ENCODE assay signal across 24 cellular contexts in genomic region chr4:20046931-20047677, GRCh38.
DNase-seq lines count a peak whose midpoint lies in the region; ATAC-seq, FAIRE-seq and TF ChIP-seq lines count a peak whose summit lies in the region.
"Had no signal": no experiment of that assay in that cellular context is flagged by ENCODE, and none has a peak within 500 bp of the region (broad histone marks: within the 10 kb centered on the region; RNA-seq: fewer than 3 reads in every experiment).

No MANE protein-coding gene starts in this region.

- H2AFZ ChIP-seq in astrocyte (ENCODE audit: low read depth, low read length) (no peak overlapping the region), neuronal stem cell (ENCODE audit: low read length) (no peak overlapping the region)
- H2AFZ ChIP-seq: GM23338 had no signal

- no peaks in the 10 kb centered on the region for H3K79me2 ChIP-seq in astrocyte (ENCODE audit: insufficient read depth, low read length)

- no peak overlapping the region for H3K23ac ChIP-seq in neuronal stem cell (ENCODE audit: low read depth, low read length, poor library complexity)

- no peak overlapping the region for H2AK5ac ChIP-seq in neuronal stem cell (ENCODE audit: low read depth, low read length)

- H4K20me1 ChIP-seq in astrocyte (ENCODE audit: insufficient read depth, low read length) = no peaks in the 10 kb centered on the region

- H2BK120ac ChIP-seq in neuronal stem cell (ENCODE audit: low read depth, low read length) = no peak overlapping the region

- no peak overlapping the region for H4K91ac ChIP-seq in neuronal stem cell (ENCODE audit: low read depth, low read length, poor library complexity)

- ATAC-seq in HG03520 (IDR thresholded peaks at IDR 0.05; ENCODE audit: unreplicated experiment) (no peak), GM19452 (IDR thresholded peaks at IDR 0.05; ENCODE audit: unreplicated experiment) (no peak)
- ATAC-seq: GM23338, SK-N-SH treated with all-trans-retinoic acid at 6 μM for 48 hours had no signal

- no peaks in the 10 kb centered on the region for H3K36me3 Mint-ChIP-seq in astrocyte (ENCODE audit: low read depth, unreplicated experiment)
- H3K36me3 Mint-ChIP-seq in nephron (ENCODE audit: low read depth) = no peaks in the 10 kb centered on the region
- H3K36me3 Mint-ChIP-seq: IgD-negative memory B cell had no signal

- H3K4me1 ChIP-seq in astrocyte (ENCODE audit: insufficient read depth, low read length) (no peaks in the 10 kb centered on the region), neuronal stem cell (ENCODE audit: control insufficient read depth in 2 of 2, insufficient read depth in 1 of 2, low read depth in 1 of 2, low read length in 2 of 2) (no peaks in the 10 kb centered on the region)
- H3K4me1 ChIP-seq: HAP-1 had no signal

- H4K8ac ChIP-seq in neuronal stem cell (ENCODE audit: low read depth, low read length) = no peak overlapping the region

- H3K27me3 Mint-ChIP-seq in astrocyte (ENCODE audit: low read depth, unreplicated experiment) (no peaks in the 10 kb centered on the region), nephron (ENCODE audit: low read depth) (no peaks in the 10 kb centered on the region)
- H3K27me3 Mint-ChIP-seq: IgD-negative memory B cell had no signal

- no CpG with 5 or more reads among the region's 3 CpGs for WGBS in neuronal stem cell (ENCODE audit: extremely low coverage in 2 of 2, insufficient read length in 2 of 2, insufficient replicate concordance in 1 of 2), 2 donors

- no peak overlapping the region for H2BK5ac ChIP-seq in neuronal stem cell (ENCODE audit: low read length)

- H3K14ac ChIP-seq in neuronal stem cell (ENCODE audit: low read length) = no peak overlapping the region

- TF ChIP-seq CTCF in astrocyte (IDR thresholded peaks at IDR 0.05; ENCODE audit: insufficient read depth, low read depth, low read length) = no peak
- no peak for TF ChIP-seq CTCF in nephron (IDR thresholded peaks at IDR 0.05; ENCODE audit: unreplicated experiment in 3 of 3)

- no peak overlapping the region for H2BK15ac ChIP-seq in neuronal stem cell (ENCODE audit: low read length)

- H3K9me3 Mint-ChIP-seq in astrocyte (ENCODE audit: unreplicated experiment) (peaks cover 1% of the 10 kb centered on the region), nephron (no peaks in the 10 kb centered on the region)
- H3K9me3 Mint-ChIP-seq: GM23338 had no signal

- no peaks in the 10 kb centered on the region for H3K9me3 ChIP-seq in astrocyte (ENCODE audit: insufficient read depth, low read depth, low read length)
- H3K9me3 ChIP-seq in neuronal stem cell (replicated peaks in 1 of 2; ENCODE audit: control insufficient read depth in 2 of 2, insufficient read depth in 1 of 2, low read depth in 1 of 2, low read length in 2 of 2) = no peaks in the 10 kb centered on the region
- H3K9me3 ChIP-seq: HAP-1 had no signal

- no peak for FAIRE-seq in astrocyte (lab: Jason Lieb, UNC)
- FAIRE-seq in endometrium (lab: Jason Lieb, UNC) = peak; percentile 65

- H3K4me3 Mint-ChIP-seq in astrocyte (ENCODE audit: unreplicated experiment) (no peak overlapping the region), nephron (no peak overlapping the region)
- H3K4me3 Mint-ChIP-seq: GM23338, IgD-negative memory B cell had no signal

- no peaks in the 10 kb centered on the region for H3K79me1 ChIP-seq in neuronal stem cell (ENCODE audit: low read depth, low read length)

- H3K27me3 ChIP-seq in astrocyte (ENCODE audit: insufficient read depth, low read length) (no peaks in the 10 kb centered on the region), neuronal stem cell (ENCODE audit: control insufficient read depth in 3 of 3, insufficient read depth in 3 of 3, low read depth in 1 of 3, low read length in 3 of 3) (no peaks in the 10 kb centered on the region)

- no peak overlapping the region for H3K9ac ChIP-seq in astrocyte (ENCODE audit: low read length)
- H3K9ac ChIP-seq in neuronal stem cell (ENCODE audit: low read depth, low read length, poor library complexity) = no peak overlapping the region

- no peak overlapping the region for H2BK12ac ChIP-seq in neuronal stem cell (ENCODE audit: low read length)

- H3K18ac ChIP-seq in neuronal stem cell (ENCODE audit: low read length) = no peak overlapping the region

- no peak overlapping the region for H3K4me2 ChIP-seq in astrocyte (ENCODE audit: low read length)
- H3K4me2 ChIP-seq in neuronal stem cell (ENCODE audit: insufficient read depth, low read length, poor library complexity, severe bottlenecking) = no peak overlapping the region
- H3K4me2 ChIP-seq: GM23338 had no signal

- DNase-seq in EL (peak; percentile 18), astrocyte (ENCODE audit: low read depth) (peak; percentile 20), GM19240 (ENCODE audit: insufficient read length, low spot score) (no peak), neuronal stem cell (ENCODE audit: low spot score) (no peak)
- DNase-seq: AML-193; C1 segment of cervical spinal cord; GF-D8; NCI-H1105; NCI-H146; NCI-H2029 treated with DMSO at 0.1 percent for 48 hours; NCI-H345; NCI-H524; NCI-H774; NK-92 treated with Interleukin-12 subunit alpha and Interleukin-12 subunit beta, amount 100 ng/mL, for 24 hours; SIG-M5 had no signal

- H3K4ac ChIP-seq in neuronal stem cell (ENCODE audit: low read length) = no peak overlapping the region

- H3K4me3 ChIP-seq in astrocyte (ENCODE audit: insufficient read depth, low read depth, low read length) (no peak overlapping the region), neuronal stem cell (ENCODE audit: low read length in 2 of 2) (no peak overlapping the region)
- H3K4me3 ChIP-seq: GM23338, HAP-1 had no signal

- H3K4me1 Mint-ChIP-seq in astrocyte (ENCODE audit: low read depth, unreplicated experiment) (peaks cover 3% of the 10 kb centered on the region), nephron (peaks cover 36% of the 10 kb centered on the region)
- H3K4me1 Mint-ChIP-seq: IgD-negative memory B cell had no signal

- no peak overlapping the region for H3K27ac Mint-ChIP-seq in astrocyte (ENCODE audit: unreplicated experiment)
- H3K27ac Mint-ChIP-seq in nephron = peak overlapping the region in 2 of 3 experiments; percentile 31 to 45
- H3K27ac Mint-ChIP-seq: GM23338, IgD-negative memory B cell had no signal

- H3K36me3 ChIP-seq in astrocyte (ENCODE audit: insufficient read depth, low read length) (no peaks in the 10 kb centered on the region), neuronal stem cell (replicated peaks in 1 of 2; ENCODE audit: control insufficient read depth in 2 of 2, insufficient read depth in 2 of 2, low read length in 2 of 2) (no peaks in the 10 kb centered on the region)
- H3K36me3 ChIP-seq: HAP-1 had no signal

- no peak overlapping the region for H3K27ac ChIP-seq in astrocyte (ENCODE audit: low read depth, low read length)
- no peak overlapping the region for H3K27ac ChIP-seq in neuronal stem cell (replicated peaks; ENCODE audit: low read length)
- H3K27ac ChIP-seq: RWPE1 had no signal

Comparison
In these comparisons a context has a peak if more than half of its experiments do, and no peak if none do; other contexts are left out.
1. DNase-seq: peak in EL (single experiment) and astrocyte (single experiment); none in GM19240 (single experiment) and neuronal stem cell (single experiment).